Comparison of ENCODE assay signal across 12 cellular contexts in genomic region chr6:9126845-9127560, GRCh38.
A peak's percentile ranks its signal among the peaks of the same experiment; 100 is the strongest.
DNase-seq lines count a peak whose midpoint lies in the region; ATAC-seq, FAIRE-seq and TF ChIP-seq lines count a peak whose summit lies in the region.
"Had no signal": no experiment of that assay in that cellular context is flagged by ENCODE, and none has a peak within 500 bp of the region (broad histone marks: within the 10 kb centered on the region; RNA-seq: fewer than 3 reads in every experiment).

No MANE protein-coding gene starts in this region.

- no peak overlapping the region for H3K4me3 Mint-ChIP-seq in osteocyte (ENCODE audit: unreplicated experiment)
- H3K4me3 Mint-ChIP-seq: naive B cell had no signal

- H3K27me3 ChIP-seq in bronchial epithelial cell (ENCODE audit: control insufficient read depth, insufficient read depth, low read length): no peaks in the 10 kb centered on the region

- H3K4me3 ChIP-seq in bronchial epithelial cell (ENCODE audit: low read depth, low read length): no peak overlapping the region
- H3K4me3 ChIP-seq: skin epidermis had no signal

- peaks cover 3% of the 10 kb centered on the region for H3K9me3 Mint-ChIP-seq in osteocyte (ENCODE audit: unreplicated experiment)

- H3K4me1 Mint-ChIP-seq in osteocyte (ENCODE audit: unreplicated experiment): peaks cover 25% of the 10 kb centered on the region
- H3K4me1 Mint-ChIP-seq: naive B cell had no signal

- TF ChIP-seq CTCF in bronchial epithelial cell (IDR thresholded peaks at IDR 0.05; ENCODE audit: insufficient read depth, low read length, severe bottlenecking) (no peak), osteocyte (IDR thresholded peaks at IDR 0.05) (no peak)

- H3K36me3 Mint-ChIP-seq in osteocyte (ENCODE audit: unreplicated experiment): no peaks in the 10 kb centered on the region
- H3K36me3 Mint-ChIP-seq: naive B cell had no signal

- no peak for ATAC-seq in GM18502 (IDR thresholded peaks at IDR 0.05; ENCODE audit: poor library complexity, unreplicated experiment)

- H3K36me3 ChIP-seq in bronchial epithelial cell (ENCODE audit: control insufficient read depth, insufficient read depth, low read length): no peaks in the 10 kb centered on the region

- FAIRE-seq in bronchial epithelial cell (lab: Jason Lieb, UNC): peak; percentile 89

- peak; percentile 67 for DNase-seq in H4 (ENCODE audit: low spot score)
- DNase-seq in NCI-H748 (lab: John Stamatoyannopoulos, UW; ENCODE audit: unreplicated experiment): peak; percentile 55
- DNase-seq in bronchial epithelial cell (ENCODE audit: low read depth): peak; percentile 91
- DNase-seq in osteocyte (ENCODE audit: extremely low spot score, unreplicated experiment): no peak
- DNase-seq in posterior vena cava (ENCODE audit: low spot score): no peak
- no peak for DNase-seq in NOMO-1 treated with dmso at 0.1 percent for 144 hours (lab: John Stamatoyannopoulos, UW; ENCODE audit: unreplicated experiment)
- DNase-seq in middle frontal gyrus (ENCODE audit: extremely low spot score, low spot score): no peak
- DNase-seq: islet precursor cell, naive B cell, NCI-H510A treated with DMSO at 0.1 percent for 48 hours had no signal

- no peaks in the 10 kb centered on the region for H3K27me3 Mint-ChIP-seq in osteocyte (ENCODE audit: unreplicated experiment)
- H3K27me3 Mint-ChIP-seq: naive B cell had no signal

- peak overlapping the region; percentile 12 for H3K27ac Mint-ChIP-seq in osteocyte (ENCODE audit: unreplicated experiment)
- H3K27ac Mint-ChIP-seq: naive B cell had no signal

- intact Hi-C loops in posterior vena cava (cut with DNase I): loop anchor here in 1 of 2 donors (2.0 kb wide), 1 partner anchor 54 kb away; no protein-coding TSS in a partner anchor

Comparison
In these comparisons a context has a peak if more than half of its experiments do, and no peak if none do; other contexts are left out.
1. DNase-seq: peak in H4 (single experiment), NCI-H748 (single experiment) and bronchial epithelial cell (single experiment); none in osteocyte (single experiment), posterior vena cava (single experiment), NOMO-1 treated with dmso at 0.1 percent for 144 hours (single experiment) and middle frontal gyrus (single experiment).